ENCODE assay signal across 10 cellular contexts in the genomic region with DNA sequence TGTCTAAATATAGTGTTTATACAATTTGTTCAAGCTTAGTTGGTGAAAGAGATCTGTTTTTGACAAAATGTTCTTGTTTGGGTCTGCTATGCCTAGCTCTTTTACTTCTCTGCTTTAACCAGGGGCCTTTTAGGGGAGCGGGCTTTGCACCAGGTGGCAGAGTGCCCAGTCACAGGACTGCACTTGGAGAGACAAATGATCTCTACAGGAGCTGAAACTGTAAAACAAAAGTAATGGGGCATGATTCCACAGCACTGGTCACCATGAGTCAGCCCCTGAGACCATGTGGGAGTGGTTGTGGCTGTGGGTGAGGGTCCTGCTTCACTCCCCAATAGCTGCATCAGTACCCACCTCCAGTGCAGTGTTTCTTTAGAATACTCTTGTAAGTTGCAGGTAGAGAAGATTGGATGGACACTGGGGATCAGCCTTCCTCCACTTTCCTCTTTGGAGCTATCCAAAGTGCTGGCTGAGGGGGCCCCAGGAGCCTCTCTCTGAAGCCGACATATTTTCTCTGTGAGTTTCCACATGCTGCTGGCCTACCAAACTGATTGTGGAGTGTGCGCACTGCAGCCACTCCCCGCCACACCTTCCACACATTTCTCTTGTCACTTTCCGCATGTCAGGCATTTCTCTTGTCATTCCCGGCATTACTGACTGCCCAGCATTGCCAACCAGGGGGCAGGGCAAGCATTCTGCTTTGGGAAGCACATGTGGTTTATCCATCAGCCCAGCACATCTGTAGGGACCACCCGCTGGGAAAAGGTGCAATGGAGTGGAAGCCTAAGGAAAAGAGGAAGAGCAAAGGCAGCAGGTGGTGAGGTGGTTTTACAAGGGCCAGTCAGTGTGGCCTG.
A peak's percentile ranks its signal among the peaks of the same experiment; 100 is the strongest.
DNase-seq lines count a peak whose midpoint lies in the region; ATAC-seq lines count a peak whose summit lies in the region.
"Had no signal": no experiment of that assay in that cellular context is flagged by ENCODE, and none has a peak within 500 bp of the region (broad histone marks: within the 10 kb centered on the region; RNA-seq: fewer than 3 reads in every experiment).

No MANE protein-coding gene starts in this region.

- ATAC-seq in GM21381 (IDR thresholded peaks at IDR 0.05; ENCODE audit: unreplicated experiment) (peak; percentile 19), HG03354 (IDR thresholded peaks at IDR 0.05; ENCODE audit: poor library complexity, severe bottlenecking, unreplicated experiment) (peak; percentile 33)

- peak; percentile 38 for DNase-seq in GM03348 (ENCODE audit: low spot score)
- DNase-seq in hippocampal formation (lab: John Stamatoyannopoulos, UW), result peak; percentile 22 to 37
- no peak for DNase-seq in effector CD4-positive, alpha-beta T cell
- DNase-seq in dermis blood vessel endothelial cell, result no peak
- no peak for DNase-seq in GM19240 (ENCODE audit: insufficient read length, low spot score)
- DNase-seq in activated CD4-positive, alpha-beta T cell treated with anti-CD3 and anti-CD28 coated beads for 48 hours, result no peak
- DNase-seq: CD8-positive, alpha-beta memory T cell; esophagus squamous epithelium had no signal

Comparison
In these comparisons a context has a peak if more than half of its experiments do, and no peak if none do; other contexts are left out.
1. DNase-seq: peak in GM03348 (single experiment) and hippocampal formation (2 of 2); none in effector CD4-positive, alpha-beta T cell (single experiment), dermis blood vessel endothelial cell (single experiment), GM19240 (single experiment) and activated CD4-positive, alpha-beta T cell treated with anti-CD3 and anti-CD28 coated beads for 48 hours (single experiment).